ENCODE assay signal across 8 cellular contexts in genomic region chr17:27332485-27333409, GRCh38. TPM values are rescaled to one million over a fixed set of nuclear protein-coding genes. Genes with fewer than 3 reads are reported as not detected.
A peak's percentile ranks its signal among the peaks of the same experiment; 100 is the strongest.
DNase-seq lines count a peak whose midpoint lies in the region; ATAC-seq, FAIRE-seq and TF ChIP-seq lines count a peak whose summit lies in the region.

No MANE protein-coding gene starts in this region.

- WGBS in right cardiac atrium = under 1% methylated on average over 52 of the region's 52 CpGs

- H3K27ac ChIP-seq in angular gyrus (ENCODE audit: low read depth, low read length) (peak overlapping the region; percentile 95), right cardiac atrium (ENCODE audit: low read length) (peak overlapping the region; percentile 99), vagina (peak overlapping the region; percentile 94)

- H3K27ac Mint-ChIP-seq in T-helper 17 cell = peak overlapping the region; percentile 91

- intact Hi-C loops in right cardiac atrium (cut with DNase I) = loop anchor here in 3 of 4 donors (2.0 to 5.0 kb wide), 4 partner anchors 35 to 96 kb away; partner anchors contain the start of gene WSB1 (in 1 of the 3)
- intact Hi-C loops in vagina (cut with DNase I) = loop anchor here (2.0 kb wide), 1 partner anchor 88 kb away; no protein-coding TSS in a partner anchor

- H3K27me3 Mint-ChIP-seq in T-helper 17 cell = peaks cover 2% of the 10 kb centered on the region

- no peaks in the 10 kb centered on the region for H3K36me3 ChIP-seq in vagina

- ATAC-seq in HG02840 (IDR thresholded peaks at IDR 0.05; ENCODE audit: low FRiP score, unreplicated experiment) (peak; percentile 82), T-helper 17 cell (peak; percentile 86), right cardiac atrium (peak; percentile 97)

- TF ChIP-seq CTCF in vagina (IDR thresholded peaks at IDR 0.05) = peak; percentile 48 to 92 (median 81)

- peaks cover 2% of the 10 kb centered on the region for H3K4me1 ChIP-seq in right cardiac atrium (ENCODE audit: control insufficient read depth, insufficient read depth, low read length)
- H3K4me1 ChIP-seq in vagina = peaks cover 21% of the 10 kb centered on the region

- no peaks in the 10 kb centered on the region for H3K9me3 ChIP-seq in T-helper 17 cell (ENCODE audit: control insufficient read depth, low read length, poor library complexity, severe bottlenecking)
- H3K9me3 ChIP-seq in right cardiac atrium (ENCODE audit: control insufficient read depth, low read length) = no peaks in the 10 kb centered on the region
- no peaks in the 10 kb centered on the region for H3K9me3 ChIP-seq in vagina

- H3K4me3 ChIP-seq in right cardiac atrium (ENCODE audit: low read length) = peak overlapping the region; percentile 56
- H3K4me3 ChIP-seq in vagina = peak overlapping the region; percentile 50 to 51

- peak overlapping the region; percentile 84 for H3K4me3 Mint-ChIP-seq in T-helper 17 cell

- H3K27me3 ChIP-seq in right cardiac atrium (ENCODE audit: control insufficient read depth, insufficient read depth) (no peaks in the 10 kb centered on the region), vagina (no peaks in the 10 kb centered on the region)

- peak; percentile 79 for DNase-seq in GM12892 (ENCODE audit: insufficient read length)
- DNase-seq in NCI-H1436 treated with DMSO at 0.1 percent for 48 hours (lab: John Stamatoyannopoulos, UW) = peak; percentile 87
- DNase-seq in T-helper 17 cell = peak; percentile 78 to 87 (median 82)
- DNase-seq in right cardiac atrium = peak; percentile 99 to 100 (median 99)
- DNase-seq in putamen (ENCODE audit: low spot score) = peak; percentile 98
- DNase-seq in vagina (ENCODE audit: extremely low spot score in 2 of 2) = peak in 1 of 2 donors; percentile 99

- peaks cover 10% of the 10 kb centered on the region for H3K4me1 Mint-ChIP-seq in T-helper 17 cell

- no peak; the same call in 1 of the 2 replicates for TF ChIP-seq POLR2A in GM12892 (IDR thresholded peaks at IDR 0.05; ENCODE audit: low read depth, low read length)
- TF ChIP-seq POLR2A in vagina (IDR thresholded peaks at IDR 0.05) = no peak

- H3K36me3 Mint-ChIP-seq in T-helper 17 cell (ENCODE audit: low read depth) = no peaks in the 10 kb centered on the region

- peak; percentile 91 for FAIRE-seq in GM12892 (lab: Jason Lieb, UNC)

RNA-seq across cellular contexts. Expression of gene WSB1, which starts 38.8 kb away (rescaled TPM):
- polyA plus RNA-seq in GM12892 (2012; ENCODE audit: missing spikeins) = 163 TPM
- total RNA-seq in T-helper 17 cell (100 to 1,000 TPM; 137 to 146 TPM), right cardiac atrium (100 to 1,000 TPM in 1 of 4 donors, 10 to 100 TPM in 3; 74.6 to 130 (median 91.7) TPM), vagina (158 TPM)
- 65.6 TPM for polyA plus RNA-seq in right cardiac atrium
